ENCODE assay signal across 2 cellular contexts in the genomic region with DNA sequence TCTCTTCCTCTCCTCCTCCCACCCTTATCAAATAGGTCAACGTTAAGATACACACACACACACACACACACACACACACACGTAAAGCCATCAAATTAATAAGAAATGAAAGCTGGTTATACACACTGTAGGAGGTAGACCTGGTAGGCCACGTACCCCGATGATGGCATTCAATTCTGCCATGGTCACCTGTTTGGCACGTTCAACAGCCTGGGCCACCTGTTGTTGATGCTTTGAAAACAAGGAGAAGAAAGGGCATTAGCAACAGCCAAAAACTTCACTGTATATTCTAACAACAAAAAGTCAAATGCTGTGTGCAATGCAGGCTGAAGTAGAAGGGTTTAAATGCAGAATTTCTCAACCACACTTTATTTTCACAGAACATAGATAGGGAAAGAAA.
A peak's percentile ranks its signal among the peaks of the same experiment; 100 is the strongest.
TF ChIP-seq lines count a peak whose summit lies in the region.

No MANE protein-coding gene starts in this region.

TF ChIP-seq in HEK293, 187 proteins besides CTCF, POLR2A, EP300 and RAD21 (continued from another document):
- TF ChIP-seq BCL6B (tag by site-specific recombination; IDR thresholded peaks at IDR 0.05) (no peak), ZNF747 (tag by site-specific recombination; IDR thresholded peaks at IDR 0.05) (no peak), SCRT2 (tag by site-specific recombination; IDR thresholded peaks at IDR 0.05) (peak; percentile 95), MYNN (tag by site-specific recombination; IDR thresholded peaks at IDR 0.05; ENCODE audit: borderline replicate concordance) (no peak), KLF7 (tag by site-specific recombination; IDR thresholded peaks at IDR 0.05; ENCODE audit: borderline replicate concordance) (no peak), WT1 (tag by site-specific recombination; IDR thresholded peaks at IDR 0.05) (no peak), SCRT1 (tag by site-specific recombination; IDR thresholded peaks at IDR 0.05; ENCODE audit: borderline replicate concordance) (peak; percentile 98), KLF1 (tag by site-specific recombination; IDR thresholded peaks at IDR 0.05) (no peak)

TF ChIP-seq in WTC11, 78 proteins besides CTCF, POLR2A, EP300 and RAD21 (continued from another document):
- no peak for TF ChIP-seq ZNF425 (CRISPR knock-in tag; conservative IDR thresholded peaks at IDR 0.05)
- no peak for TF ChIP-seq TEAD4 (CRISPR knock-in tag; IDR thresholded peaks at IDR 0.05)
- no peak for TF ChIP-seq TEAD1 (CRISPR knock-in tag; IDR thresholded peaks at IDR 0.05)
- TF ChIP-seq RORB (CRISPR knock-in tag; IDR thresholded peaks at IDR 0.05) = no peak
- TF ChIP-seq SP1 (CRISPR knock-in tag; conservative IDR thresholded peaks at IDR 0.05) = no peak
- TF ChIP-seq ZBTB21 (CRISPR knock-in tag; IDR thresholded peaks at IDR 0.05; ENCODE audit: borderline replicate concordance) = no peak
- TF ChIP-seq, protein P1, sequence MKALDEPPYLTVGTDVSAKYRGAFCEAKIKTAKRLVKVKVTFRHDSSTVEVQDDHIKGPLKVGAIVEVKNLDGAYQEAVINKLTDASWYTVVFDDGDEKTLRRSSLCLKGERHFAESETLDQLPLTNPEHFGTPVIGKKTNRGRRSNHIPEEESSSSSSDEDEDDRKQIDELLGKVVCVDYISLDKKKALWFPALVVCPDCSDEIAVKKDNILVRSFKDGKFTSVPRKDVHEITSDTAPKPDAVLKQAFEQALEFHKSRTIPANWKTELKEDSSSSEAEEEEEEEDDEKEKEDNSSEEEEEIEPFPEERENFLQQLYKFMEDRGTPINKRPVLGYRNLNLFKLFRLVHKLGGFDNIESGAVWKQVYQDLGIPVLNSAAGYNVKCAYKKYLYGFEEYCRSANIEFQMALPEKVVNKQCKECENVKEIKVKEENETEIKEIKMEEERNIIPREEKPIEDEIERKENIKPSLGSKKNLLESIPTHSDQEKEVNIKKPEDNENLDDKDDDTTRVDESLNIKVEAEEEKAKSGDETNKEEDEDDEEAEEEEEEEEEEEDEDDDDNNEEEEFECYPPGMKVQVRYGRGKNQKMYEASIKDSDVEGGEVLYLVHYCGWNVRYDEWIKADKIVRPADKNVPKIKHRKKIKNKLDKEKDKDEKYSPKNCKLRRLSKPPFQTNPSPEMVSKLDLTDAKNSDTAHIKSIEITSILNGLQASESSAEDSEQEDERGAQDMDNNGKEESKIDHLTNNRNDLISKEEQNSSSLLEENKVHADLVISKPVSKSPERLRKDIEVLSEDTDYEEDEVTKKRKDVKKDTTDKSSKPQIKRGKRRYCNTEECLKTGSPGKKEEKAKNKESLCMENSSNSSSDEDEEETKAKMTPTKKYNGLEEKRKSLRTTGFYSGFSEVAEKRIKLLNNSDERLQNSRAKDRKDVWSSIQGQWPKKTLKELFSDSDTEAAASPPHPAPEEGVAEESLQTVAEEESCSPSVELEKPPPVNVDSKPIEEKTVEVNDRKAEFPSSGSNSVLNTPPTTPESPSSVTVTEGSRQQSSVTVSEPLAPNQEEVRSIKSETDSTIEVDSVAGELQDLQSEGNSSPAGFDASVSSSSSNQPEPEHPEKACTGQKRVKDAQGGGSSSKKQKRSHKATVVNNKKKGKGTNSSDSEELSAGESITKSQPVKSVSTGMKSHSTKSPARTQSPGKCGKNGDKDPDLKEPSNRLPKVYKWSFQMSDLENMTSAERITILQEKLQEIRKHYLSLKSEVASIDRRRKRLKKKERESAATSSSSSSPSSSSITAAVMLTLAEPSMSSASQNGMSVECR (CRISPR knock-in tag; IDR thresholded peaks at IDR 0.05; ENCODE audit: borderline replicate concordance) = no peak
- no peak for TF ChIP-seq ZNF317 (CRISPR knock-in tag; IDR thresholded peaks at IDR 0.05; ENCODE audit: borderline replicate concordance, low read depth)
- TF ChIP-seq ZNF281 (CRISPR knock-in tag; IDR thresholded peaks at IDR 0.05) = no peak
TF ChIP-seq in WTC11: peak in this region for 0.
